18 cellular contexts compared by ENCODE assay signal in the genomic region with DNA sequence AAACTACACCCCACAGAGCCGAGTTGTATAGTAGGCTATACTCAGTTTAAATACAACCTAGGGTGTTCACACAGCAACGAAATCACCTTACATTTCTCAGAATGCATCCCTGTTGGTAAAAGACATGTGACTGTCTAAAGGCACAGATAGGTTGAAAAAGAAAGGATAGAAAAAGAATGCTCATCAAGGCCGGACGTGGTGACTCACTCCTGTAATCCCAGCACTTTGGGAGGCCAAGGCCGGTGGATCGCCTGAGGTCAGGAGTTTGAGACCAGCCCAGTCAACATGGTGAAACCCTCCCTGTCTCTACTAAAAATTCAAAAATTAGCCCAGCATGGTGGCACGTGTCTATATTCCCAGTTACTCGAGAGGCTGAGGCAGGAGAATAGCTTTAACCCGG. TPM values are rescaled to one million over a fixed set of nuclear protein-coding genes. Genes with fewer than 3 reads are reported as not detected.
DNase-seq lines count a peak whose midpoint lies in the region; ATAC-seq, FAIRE-seq and TF ChIP-seq lines count a peak whose summit lies in the region.
"Had no signal": no experiment of that assay in that cellular context is flagged by ENCODE, and none has a peak within 500 bp of the region (broad histone marks: within the 10 kb centered on the region; RNA-seq: fewer than 3 reads in every experiment).

No MANE protein-coding gene starts in this region.

- H2AFZ ChIP-seq in HepG2 (ENCODE audit: low read length) (no peak overlapping the region), PC-9 (no peak overlapping the region)

- no peak overlapping the region for H3K4me2 ChIP-seq in HepG2 (ENCODE audit: low read depth, low read length)
- H3K4me2 ChIP-seq in PC-9, result no peak overlapping the region
- H3K4me2 ChIP-seq: A549, KMS-11 had no signal

- no peaks in the 10 kb centered on the region for H3K9me2 ChIP-seq in PC-9 (ENCODE audit: insufficient read depth)

- 48% methylated on average over 9 of the region's 9 CpGs for WGBS in HepG2 (ENCODE audit: low lambda C conversion rate)
- 80% methylated on average over 8 of the region's 9 CpGs for WGBS in right lobe of liver (ENCODE audit: insufficient coverage, low coverage, low lambda C conversion rate, missing lambda C conversion rate)
- WGBS in small intestine, 3 donors, result 89 to 94% (median 93%) methylated on average over 9 of the region's 9 CpGs

- H3K9me3 ChIP-seq in HepG2 (ENCODE audit: low read length) (no peaks in the 10 kb centered on the region), right lobe of liver (no peaks in the 10 kb centered on the region), MG63 (no peaks in the 10 kb centered on the region), PC-9 (ENCODE audit: insufficient read depth, low read depth) (no peaks in the 10 kb centered on the region), small intestine (ENCODE audit: control insufficient read depth, low read depth) (no peaks in the 10 kb centered on the region)
- H3K9me3 ChIP-seq: A549, Caco-2, HAP-1 had no signal

- H3F3A ChIP-seq in PC-9 (ENCODE audit: insufficient read depth, low read depth), result peaks cover 4% of the 10 kb centered on the region; the same call in 1 of the 2 replicates

- H3K79me2 ChIP-seq in HepG2 (ENCODE audit: insufficient read depth, low read length) (no peaks in the 10 kb centered on the region), PC-9 (ENCODE audit: low read depth) (0 out of 2 replicates have a peak, but pooled peaks cover 6% of the 10 kb centered on the region)

- H3K36me3 Mint-ChIP-seq in neural crest cell (ENCODE audit: low read depth) (peaks cover 7% of the 10 kb centered on the region), glutamatergic neuron (ENCODE audit: unreplicated experiment) (no peaks in the 10 kb centered on the region)

- no peaks in the 10 kb centered on the region for H4K20me1 ChIP-seq in HepG2 (ENCODE audit: insufficient read depth, low read length)
- H4K20me1 ChIP-seq in PC-9 (ENCODE audit: insufficient read depth), result no peaks in the 10 kb centered on the region

- H3K4me1 Mint-ChIP-seq in neural crest cell (peaks cover 16% of the 10 kb centered on the region), glutamatergic neuron (ENCODE audit: low read depth, unreplicated experiment) (no peaks in the 10 kb centered on the region)

- H3K27ac Mint-ChIP-seq in neural crest cell (ENCODE audit: unreplicated experiment) (no peak overlapping the region), glutamatergic neuron (ENCODE audit: unreplicated experiment) (no peak overlapping the region)
- H3K27ac Mint-ChIP-seq: CD4-positive, alpha-beta T cell had no signal

- intact Hi-C loops in HepG2 (cut with micrococcal nuclease; ENCODE audit: unreplicated experiment) (no loop called here), right lobe of liver (cut with DNase I) (loop anchor here in 1 of 2 donors (10.0 kb wide), 1 partner anchor 205 kb away; no protein-coding TSS in a partner anchor), PC-9 (cut with micrococcal nuclease; ENCODE audit: unreplicated experiment) (loop anchor here (5.0 kb wide), 1 partner anchor 598 kb away; no protein-coding TSS in a partner anchor)

- H3K4me3 Mint-ChIP-seq in neural crest cell, result peak overlapping the region; percentile 29
- no peak overlapping the region for H3K4me3 Mint-ChIP-seq in glutamatergic neuron (ENCODE audit: unreplicated experiment)
- H3K4me3 Mint-ChIP-seq: CD4-positive, alpha-beta T cell had no signal

- ATAC-seq in HepG2 (no peak), right lobe of liver (no peak)
- ATAC-seq: A549 had no signal

- CTCF ChIA-PET in HepG2 (lab: Yijun Ruan, JAX; ENCODE audit: low intra/inter-chr PET ratio, low total read pairs) (no interaction called here), PC-9 (lab: Charles Lee) (no interaction called here)

- BruUV-seq in HepG2 (replicated peaks; lab: Mats Ljungman, UMichigan), result no TSS peak
- no TSS peak for BruUV-seq in PC-9 (replicated peaks; lab: Mats Ljungman, UMichigan)

- H3K27me3 ChIP-seq in HepG2 (ENCODE audit: control insufficient read depth in 1 of 2, insufficient read depth in 2 of 2, low read length in 2 of 2) (no peaks in the 10 kb centered on the region), right lobe of liver (peaks cover 0 to 6% of the 10 kb centered on the region in 2 donors), MG63 (no peaks in the 10 kb centered on the region), PC-9 (ENCODE audit: insufficient read depth, low read depth) (no peaks in the 10 kb centered on the region), small intestine (ENCODE audit: control insufficient read depth in 2 of 2, insufficient read depth in 2 of 2, low read length in 2 of 2) (peaks cover 0 to 3% of the 10 kb centered on the region in 2 donors)

- H3K27ac ChIP-seq in HepG2 (ENCODE audit: extremely low read length, insufficient read depth, low read length) (no peak overlapping the region), right lobe of liver (no peak overlapping the region), PC-9 (no peak overlapping the region), small intestine (ENCODE audit: low read depth in 1 of 2, low read length in 1 of 2) (no peak overlapping the region)
- H3K27ac ChIP-seq: 22Rv1, A549, C4-2B, KMS-11 had no signal

- no peaks in the 10 kb centered on the region for H3K9me3 Mint-ChIP-seq in neural crest cell
- peaks cover 5% of the 10 kb centered on the region for H3K9me3 Mint-ChIP-seq in glutamatergic neuron (ENCODE audit: unreplicated experiment)
- H3K9me3 Mint-ChIP-seq: CD4-positive, alpha-beta T cell had no signal

- TF ChIP-seq POLR2A in HepG2 (IDR thresholded peaks at IDR 0.05; ENCODE audit: insufficient read depth in 1 of 2, low read depth in 2 of 2, low read length in 2 of 2) (no peak), right lobe of liver (IDR thresholded peaks at IDR 0.05) (no peak)

- H3K4me3 ChIP-seq in HepG2 (replicated peaks in 1 of 3; ENCODE audit: insufficient read depth in 1 of 3, low read depth in 2 of 3, low read length in 3 of 3) (no peak overlapping the region), right lobe of liver (no peak overlapping the region), MG63 (no peak overlapping the region), PC-9 (no peak overlapping the region), small intestine (ENCODE audit: low read depth in 1 of 2, low read length in 2 of 2) (no peak overlapping the region)
- H3K4me3 ChIP-seq: A549, HAP-1 had no signal

- no peaks in the 10 kb centered on the region for H3K36me3 ChIP-seq in HepG2 (replicated peaks in 1 of 2; ENCODE audit: control insufficient read depth in 1 of 2, insufficient read depth in 2 of 2, low read length in 2 of 2)
- H3K36me3 ChIP-seq in right lobe of liver, result no peaks in the 10 kb centered on the region
- no peaks in the 10 kb centered on the region for H3K36me3 ChIP-seq in MG63
- no peaks in the 10 kb centered on the region for H3K36me3 ChIP-seq in PC-9 (ENCODE audit: low read depth)
- H3K36me3 ChIP-seq in small intestine (ENCODE audit: control insufficient read depth in 2 of 2, insufficient read depth in 2 of 2, low read length in 2 of 2), result no peaks in the 10 kb centered on the region
- H3K36me3 ChIP-seq: HAP-1 had no signal

- FAIRE-seq in HepG2 (lab: Jason Lieb, UNC) (no peak), small intestine (lab: Jason Lieb, UNC) (no peak)
- FAIRE-seq: A549, D721Med, H1 had no signal

- DNase-seq in HepG2 (ENCODE audit: low spot score), result no peak
- no peak for DNase-seq in right lobe of liver
- peak; percentile 43 for DNase-seq in MG63
- no peak for DNase-seq in neural crest cell (ENCODE audit: low read depth, low spot score)
- DNase-seq in PC-9, result no peak
- no peak for DNase-seq in small intestine
- DNase-seq in glutamatergic neuron, result no peak
- DNase-seq: AML-193; Caco-2; CD4-positive, alpha-beta T cell; GF-D8 had no signal

- POLR2A ChIA-PET in HepG2 (lab: Yijun Ruan, JAX) (no interaction called here), PC-9 (lab: Charles Lee; ENCODE audit: unreplicated experiment) (no interaction called here)

- H3K9ac ChIP-seq in HepG2 (ENCODE audit: insufficient read depth, low read depth, low read length), result no peak overlapping the region
- H3K9ac ChIP-seq: KMS-11 had no signal

- no peak for TF ChIP-seq CTCF in HepG2 (CRISPR knock-in tag; IDR thresholded peaks at IDR 0.05)
- TF ChIP-seq CTCF in right lobe of liver (IDR thresholded peaks at IDR 0.05), result no peak
- TF ChIP-seq CTCF in neural crest cell (conservative IDR thresholded peaks at IDR 0.05), result no peak
- no peak for TF ChIP-seq CTCF in PC-9 (conservative IDR thresholded peaks at IDR 0.05)
- no peak for TF ChIP-seq CTCF in glutamatergic neuron (IDR thresholded peaks at IDR 0.05; ENCODE audit: partially characterized antibody, unreplicated experiment)

- H3K27me3 Mint-ChIP-seq in neural crest cell (ENCODE audit: low read depth), result peaks cover 7% of the 10 kb centered on the region
- H3K27me3 Mint-ChIP-seq in glutamatergic neuron (ENCODE audit: unreplicated experiment), result peaks cover 6% of the 10 kb centered on the region

- no peak for TF ChIP-seq EP300 in HepG2 (IDR thresholded peaks at IDR 0.05; ENCODE audit: low read depth in 2 of 2, low read length in 2 of 2)
- TF ChIP-seq EP300 in HepG2 (CRISPR knock-in tag; IDR thresholded peaks at IDR 0.05; ENCODE audit: borderline replicate concordance), result no peak

- in situ Hi-C loops in HepG2 (cut with HindIII; ENCODE audit: extremely low pct_ligation_motif_present, low pct_unique_long_range_greater_than_20kb), result loop anchor here (10.0 kb wide), 1 partner anchor 225 kb away; no protein-coding TSS in a partner anchor

- no peak for TF ChIP-seq RAD21 in HepG2 (CRISPR knock-in tag; IDR thresholded peaks at IDR 0.05)

- peaks cover 35% of the 10 kb centered on the region for H3K4me1 ChIP-seq in HepG2 (ENCODE audit: insufficient read depth, low read length)
- H3K4me1 ChIP-seq in right lobe of liver, result no peaks in the 10 kb centered on the region
- peaks cover 14% of the 10 kb centered on the region for H3K4me1 ChIP-seq in PC-9 (replicated peaks; ENCODE audit: insufficient read depth)
- no peaks in the 10 kb centered on the region for H3K4me1 ChIP-seq in small intestine (ENCODE audit: control insufficient read depth in 2 of 2, insufficient read depth in 1 of 2, low read depth in 1 of 2, low read length in 1 of 2)

RNA-seq across cellular contexts. Expression of gene IL17D, which starts 3.8 kb away (rescaled TPM):
- total RNA-seq in HepG2 (2016; rRNA removed; fragmentation: Illumina TruSeq; extraction: Trizol) (1.6 and 2.2 TPM in 2 replicates), right lobe of liver (under 1 TPM in 3 of 6 experiments, not detected in 3; 0.19 to 0.64 (median 0.42) TPM), neural crest cell (7.9 and 8.4 TPM in 2 replicates), PC-9 (2021) (0.35 and 0.37 TPM in 2 replicates), glutamatergic neuron (ENCODE audit: unreplicated experiment) (1.3 TPM)
- total RNA-seq in HepG2 (2016; cell fraction: cytosol; rRNA removed; fragmentation: Illumina TruSeq; extraction: Trizol; ENCODE audit: low read depth), result 1.9 and 2.3 TPM in 2 replicates
- 0.95 and 1.8 TPM in 2 replicates for total RNA-seq in HepG2 (2016; cell fraction: insoluble cytoplasmic fraction; rRNA removed; fragmentation: Illumina TruSeq; extraction: Trizol)
- 3.9 and 4.7 TPM in 2 replicates for total RNA-seq in HepG2 (2016; cell fraction: membrane; rRNA removed; fragmentation: Illumina TruSeq; extraction: Trizol)
- total RNA-seq in HepG2 (2016; cell fraction: nucleus; rRNA removed; fragmentation: Illumina TruSeq; extraction: Trizol), result 1.3 and 1.7 TPM in 2 replicates
- polyA plus RNA-seq in HepG2 (2011; rRNA removed) (1.0 and 1.1 TPM in 2 replicates), small intestine (1 to 10 TPM; 1.7 to 2.2 (median 1.8) TPM)
- polyA plus RNA-seq in HepG2 (2011; cell fraction: cytosol; rRNA removed), result 0.98 and 1.1 TPM in 2 replicates
- 1.6 and 2.2 TPM in 2 replicates for polyA plus RNA-seq in HepG2 (2011; cell fraction: nucleus; rRNA removed)
- polyA plus RNA-seq in HepG2 (2012), result 6.7 and 7.8 TPM in 2 replicates
- polyA plus RNA-seq in HepG2 (2016; cell fraction: cytosol; fragmentation: Illumina TruSeq; extraction: Trizol; ENCODE audit: low read depth), result 3.0 and 3.3 TPM in 2 replicates
- 1.5 and 2.0 TPM in 2 replicates for polyA plus RNA-seq in HepG2 (2016; cell fraction: insoluble cytoplasmic fraction; fragmentation: Illumina TruSeq; extraction: Trizol; ENCODE audit: low read depth)
- 3.2 and 4.2 TPM in 2 replicates for polyA plus RNA-seq in HepG2 (2016; cell fraction: membrane; fragmentation: Illumina TruSeq; extraction: Trizol; ENCODE audit: low read depth)
- polyA plus RNA-seq in HepG2 (2016; cell fraction: nucleus; fragmentation: Illumina TruSeq; extraction: Trizol; ENCODE audit: insufficient read depth, low read depth), result 2.4 and 3.1 TPM in 2 replicates
- polyA minus RNA-seq in HepG2 (2011; rRNA and poly(A)+ RNA removed; ENCODE audit: low replicate concordance), result 0.60 TPM in 1 of 2 replicates, not detected in the other
- polyA minus RNA-seq in HepG2 (2011; cell fraction: cytosol; rRNA and poly(A)+ RNA removed), result 0.59 and 0.62 TPM in 2 replicates
- 0.75 and 0.90 TPM in 2 replicates for polyA minus RNA-seq in HepG2 (2011; cell fraction: nucleus; rRNA and poly(A)+ RNA removed)
- 2.2 and 3.4 TPM in 2 replicates for total RNA-seq in MG63 (2014; rRNA removed; shearing (Covaris generic); ENCODE audit: low replicate concordance)
